In genomic region chr9:92989561-92989960, GRCh38 we compare ENCODE assay signal across 17 cellular contexts. TPM values are rescaled to one million over a fixed set of nuclear protein-coding genes. Genes with fewer than 3 reads are reported as not detected.
DNase-seq lines count a peak whose midpoint lies in the region; ATAC-seq and TF ChIP-seq lines count a peak whose summit lies in the region.
"Had no signal": no experiment of that assay in that cellular context is flagged by ENCODE, and none has a peak within 500 bp of the region (broad histone marks: within the 10 kb centered on the region; RNA-seq: fewer than 3 reads in every experiment).

No MANE protein-coding gene starts in this region.

- TF ChIP-seq CTCF in WTC11 (IDR thresholded peaks at IDR 0.05) (no peak), gastrocnemius medialis (IDR thresholded peaks at IDR 0.05 in 4 of 5, conservative IDR thresholded peaks at IDR 0.05 in 1 of 5) (no peak)

- no peak overlapping the region for H4K8ac ChIP-seq in mesendoderm (ENCODE audit: low read depth, low read length)

- ATAC-seq in WTC11 (peak; percentile 65), gastrocnemius medialis (no peak), HG03025 (IDR thresholded peaks at IDR 0.05; ENCODE audit: low FRiP score, unreplicated experiment) (no peak), HG03521 (IDR thresholded peaks at IDR 0.05; ENCODE audit: unreplicated experiment) (no peak)

- H4K5ac ChIP-seq in mesendoderm (ENCODE audit: low read length), result no peak overlapping the region

- CTCF ChIA-PET in WTC11 (lab: Charles Lee), result interaction anchor here (0.7 to 1.2 kb wide), 4 partner anchors 14 to 181 kb away, joined by 3 to 10 read pairs (median 5); no protein-coding TSS in a partner anchor

- no peak overlapping the region for H3K23ac ChIP-seq in mesendoderm (ENCODE audit: low read length)

- no peaks in the 10 kb centered on the region for H3K79me2 ChIP-seq in mesendoderm (ENCODE audit: control insufficient read depth, insufficient read depth, low read length)

- H3K4me2 ChIP-seq in mesendoderm (ENCODE audit: low read length), result no peak overlapping the region

- H2AK5ac ChIP-seq in mesendoderm (ENCODE audit: low read length), result no peak overlapping the region

- TF ChIP-seq POLR2A in gastrocnemius medialis (IDR thresholded peaks at IDR 0.05), result no peak

- H3K36me3 ChIP-seq in HUES6 (ENCODE audit: control insufficient read depth, insufficient read depth, low read length) (peaks cover 3% of the 10 kb centered on the region; the same call in 1 of the 2 replicates), mesendoderm (ENCODE audit: control insufficient read depth, insufficient read depth, low read length) (no peaks in the 10 kb centered on the region), gastrocnemius medialis (no peaks in the 10 kb centered on the region)
- H3K36me3 ChIP-seq: esophagus squamous epithelium, ovary, SJCRH30, vagina had no signal

- H3K4me1 Mint-ChIP-seq in T-helper 1 cell treated with Interleukin-12 subunit alpha and Interleukin-12 subunit beta and Interleukin-4 antibody, amounts not matched to agents 30 μg/mL and 1 μg/mL, for 36 hours (ENCODE audit: low read depth), result peaks cover 60% of the 10 kb centered on the region
- H3K4me1 Mint-ChIP-seq in WTC11, result peaks cover 67% of the 10 kb centered on the region

- H3K9me3 Mint-ChIP-seq in T-helper 1 cell treated with Interleukin-12 subunit alpha and Interleukin-12 subunit beta and Interleukin-4 antibody, amounts not matched to agents 30 μg/mL and 1 μg/mL, for 36 hours, result peaks cover 29% of the 10 kb centered on the region
- H3K9me3 Mint-ChIP-seq in WTC11, result peaks cover 55% of the 10 kb centered on the region

- H2BK120ac ChIP-seq in mesendoderm (ENCODE audit: low read depth, low read length), result no peak overlapping the region

- H3K36me3 Mint-ChIP-seq in T-helper 1 cell treated with Interleukin-12 subunit alpha and Interleukin-12 subunit beta and Interleukin-4 antibody, amounts not matched to agents 30 μg/mL and 1 μg/mL, for 36 hours (ENCODE audit: low read depth), result peaks cover 82% of the 10 kb centered on the region
- peaks cover 50% of the 10 kb centered on the region for H3K36me3 Mint-ChIP-seq in WTC11

- no CpG with 5 or more reads among the region's 3 CpGs for WGBS in mesendoderm (ENCODE audit: extremely low coverage, insufficient coverage, low lambda C conversion rate)

- H2BK15ac ChIP-seq in mesendoderm (replicated peaks; ENCODE audit: low read depth), result no peak overlapping the region

- H3K9ac ChIP-seq in HUES6 (ENCODE audit: low read length) (no peak overlapping the region), mesendoderm (ENCODE audit: low read length) (no peak overlapping the region)

- H3K79me1 ChIP-seq in mesendoderm (ENCODE audit: low read length), result no peaks in the 10 kb centered on the region

- in situ Hi-C loops in gastrocnemius medialis (cut with MboI; ENCODE audit: low sequenced_read_pairs in 4 of 4), result no loop called here

- intact Hi-C loops in gastrocnemius medialis (cut with DNase I; ENCODE audit: low total_unique reads), result no loop called here

- H3K18ac ChIP-seq in mesendoderm (ENCODE audit: low read length), result no peak overlapping the region

- H3K27me3 ChIP-seq in HUES6 (ENCODE audit: control insufficient read depth, insufficient read depth, low read length) (no peaks in the 10 kb centered on the region), mesendoderm (ENCODE audit: insufficient read depth, low read length, poor library complexity) (no peaks in the 10 kb centered on the region), gastrocnemius medialis (no peaks in the 10 kb centered on the region)
- H3K27me3 ChIP-seq: esophagus squamous epithelium, ovary, SJCRH30, vagina had no signal

- H2BK5ac ChIP-seq in mesendoderm (ENCODE audit: low read length), result no peak overlapping the region

- no peaks in the 10 kb centered on the region for H3K27me3 Mint-ChIP-seq in T-helper 1 cell treated with Interleukin-12 subunit alpha and Interleukin-12 subunit beta and Interleukin-4 antibody, amounts not matched to agents 30 μg/mL and 1 μg/mL, for 36 hours (ENCODE audit: low read depth)
- H3K27me3 Mint-ChIP-seq in WTC11 (ENCODE audit: low read depth), result peaks cover 9% of the 10 kb centered on the region
- H3K27me3 Mint-ChIP-seq: activated naive CD8-positive, alpha-beta T cell treated with anti-CD3 and anti-CD28 coated beads, Interleukin-2, amount 10 ng/mL, durations not matched to agents 7 days and 5 days had no signal

- peak overlapping the region; percentile 0 for H3K4me3 Mint-ChIP-seq in T-helper 1 cell treated with Interleukin-12 subunit alpha and Interleukin-12 subunit beta and Interleukin-4 antibody, amounts not matched to agents 30 μg/mL and 1 μg/mL, for 36 hours
- no peak overlapping the region for H3K4me3 Mint-ChIP-seq in WTC11
- H3K4me3 Mint-ChIP-seq: activated naive CD8-positive, alpha-beta T cell treated with anti-CD3 and anti-CD28 coated beads, Interleukin-2, amount 10 ng/mL, durations not matched to agents 7 days and 5 days had no signal

- peak overlapping the region; percentile 79 for H3K27ac Mint-ChIP-seq in T-helper 1 cell treated with Interleukin-12 subunit alpha and Interleukin-12 subunit beta and Interleukin-4 antibody, amounts not matched to agents 30 μg/mL and 1 μg/mL, for 36 hours
- H3K27ac Mint-ChIP-seq in WTC11, result peak overlapping the region; percentile 96

- peak overlapping the region; percentile 82 for H3K27ac ChIP-seq in HUES6 (ENCODE audit: low read depth, low read length)
- H3K27ac ChIP-seq in mesendoderm (ENCODE audit: low read depth, low read length), result peak overlapping the region; percentile 55
- no peak overlapping the region for H3K27ac ChIP-seq in gastrocnemius medialis
- H3K27ac ChIP-seq: esophagus squamous epithelium, ovary, SJCRH30, vagina had no signal

- no peak overlapping the region for H3K56ac ChIP-seq in mesendoderm (ENCODE audit: low read length)

- POLR2A ChIA-PET in WTC11 (lab: Charles Lee), result interaction anchor here (0.6 to 1.0 kb wide), 2 partner anchors 17 to 23 kb away, joined by 3 to 7 read pairs; no protein-coding TSS in a partner anchor

- H3K4ac ChIP-seq in mesendoderm (ENCODE audit: low read depth, low read length), result no peak overlapping the region

- peaks cover 53% of the 10 kb centered on the region for H3K9me3 ChIP-seq in HUES6 (ENCODE audit: control insufficient read depth, insufficient read depth, low read depth, low read length)
- no peaks in the 10 kb centered on the region for H3K9me3 ChIP-seq in gastrocnemius medialis
- H3K9me3 ChIP-seq: vagina had no signal

- DNase-seq in T-helper 1 cell (no peak), WTC11 (ENCODE audit: low spot score) (no peak), mesendoderm (peak; percentile 77), gastrocnemius medialis (no peak)
- DNase-seq: ACHN; activated naive CD8-positive, alpha-beta T cell treated with anti-CD3 and anti-CD28 coated beads, Interleukin-2, amount 10 ng/mL, durations not matched to agents 7 days and 5 days; DMS 273 treated with DMSO at 0.1 percent for 48 hours; esophagus squamous epithelium; NCI-H82; ovary; SJCRH30 had no signal

- H3K4me3 ChIP-seq in HUES6 (ENCODE audit: low read depth, low read length) (no peak overlapping the region), mesendoderm (ENCODE audit: low read length) (no peak overlapping the region), gastrocnemius medialis (no peak overlapping the region)
- H3K4me3 ChIP-seq: esophagus squamous epithelium, ovary, SJCRH30, vagina had no signal

- H3K4me1 ChIP-seq in HUES6 (ENCODE audit: control insufficient read depth, insufficient read depth, low read length) (peaks cover 9% of the 10 kb centered on the region; the same call in 1 of the 2 replicates), mesendoderm (ENCODE audit: control insufficient read depth, low read depth, low read length) (no peaks in the 10 kb centered on the region), gastrocnemius medialis (no peaks in the 10 kb centered on the region)
- H3K4me1 ChIP-seq: SJCRH30 had no signal

TF ChIP-seq in WTC11, 78 proteins besides CTCF, POLR2A, EP300 and RAD21 (continues in another document):
- TF ChIP-seq TP53 (CRISPR knock-in tag; IDR thresholded peaks at IDR 0.05), result 0 out of 2 replicates have a peak, but pooled peaks have one; percentile 27
- TF ChIP-seq, protein P1, sequence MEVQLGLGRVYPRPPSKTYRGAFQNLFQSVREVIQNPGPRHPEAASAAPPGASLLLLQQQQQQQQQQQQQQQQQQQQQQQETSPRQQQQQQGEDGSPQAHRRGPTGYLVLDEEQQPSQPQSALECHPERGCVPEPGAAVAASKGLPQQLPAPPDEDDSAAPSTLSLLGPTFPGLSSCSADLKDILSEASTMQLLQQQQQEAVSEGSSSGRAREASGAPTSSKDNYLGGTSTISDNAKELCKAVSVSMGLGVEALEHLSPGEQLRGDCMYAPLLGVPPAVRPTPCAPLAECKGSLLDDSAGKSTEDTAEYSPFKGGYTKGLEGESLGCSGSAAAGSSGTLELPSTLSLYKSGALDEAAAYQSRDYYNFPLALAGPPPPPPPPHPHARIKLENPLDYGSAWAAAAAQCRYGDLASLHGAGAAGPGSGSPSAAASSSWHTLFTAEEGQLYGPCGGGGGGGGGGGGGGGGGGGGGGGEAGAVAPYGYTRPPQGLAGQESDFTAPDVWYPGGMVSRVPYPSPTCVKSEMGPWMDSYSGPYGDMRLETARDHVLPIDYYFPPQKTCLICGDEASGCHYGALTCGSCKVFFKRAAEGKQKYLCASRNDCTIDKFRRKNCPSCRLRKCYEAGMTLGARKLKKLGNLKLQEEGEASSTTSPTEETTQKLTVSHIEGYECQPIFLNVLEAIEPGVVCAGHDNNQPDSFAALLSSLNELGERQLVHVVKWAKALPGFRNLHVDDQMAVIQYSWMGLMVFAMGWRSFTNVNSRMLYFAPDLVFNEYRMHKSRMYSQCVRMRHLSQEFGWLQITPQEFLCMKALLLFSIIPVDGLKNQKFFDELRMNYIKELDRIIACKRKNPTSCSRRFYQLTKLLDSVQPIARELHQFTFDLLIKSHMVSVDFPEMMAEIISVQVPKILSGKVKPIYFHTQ (CRISPR knock-in tag; IDR thresholded peaks at IDR 0.05), result no peak

RNA-seq across cellular contexts. Expression of gene FGD3, which starts 42.2 kb away (rescaled TPM):
- total RNA-seq in WTC11 (2021) (1.7 to 1.9 TPM (median 1.8 TPM) in 3 replicates), gastrocnemius medialis (1 to 10 TPM in 1 of 4 donors, under 1 TPM in 3; 0.92 to 1.3 (median 0.97) TPM)
- polyA plus RNA-seq in mesendoderm (2013, experiment 1 of 2), result 0.29 TPM
- polyA plus RNA-seq in mesendoderm (2013, experiment 2 of 2), result 0.34 TPM
- total RNA-seq: chondrocyte had no signal

Comparison
In these comparisons a context has a peak if more than half of its experiments do, and no peak if none do; other contexts are left out.
1. H3K27ac ChIP-seq: peak in HUES6 (single experiment) and mesendoderm (single experiment); none in gastrocnemius medialis (0 of 4).